ENCODE assay signal across 32 cellular contexts in genomic region chr2:42762155-42762554, GRCh38. TPM values are rescaled to one million over a fixed set of nuclear protein-coding genes. Genes with fewer than 3 reads are reported as not detected.
"Had no signal": no experiment of that assay in that cellular context is flagged by ENCODE, and none has a peak within 500 bp of the region (broad histone marks: within the 10 kb centered on the region; RNA-seq: fewer than 3 reads in every experiment).

No MANE protein-coding gene starts in this region.

- H3K27me3 ChIP-seq: esophagus squamous epithelium, heart right ventricle, left lung, neural progenitor cell, ovary, spleen, suprapubic skin, transverse colon, upper lobe of right lung, vagina had no signal

- FAIRE-seq: endometrium, islet of Langerhans had no signal

- H3K4me3 Mint-ChIP-seq: nephron; neural progenitor cell; stimulated activated naive CD8-positive, alpha-beta T cell treated with anti-CD3 and anti-CD28 coated beads, Interleukin-15, amount 100 ng/mL, for 72 hours had no signal

- H3K9me3 ChIP-seq: esophagus squamous epithelium, heart right ventricle, left lung, ovary, psoas muscle, spleen, suprapubic skin, transverse colon, upper lobe of right lung, vagina had no signal

- H3K27ac ChIP-seq: coronary artery, esophagus squamous epithelium, heart right ventricle, left lung, neural progenitor cell, ovary, psoas muscle, skin epidermis, suprapubic skin, transverse colon, upper lobe of right lung, vagina had no signal

- H3K9me3 Mint-ChIP-seq: naive B cell; nephron; neural progenitor cell; stimulated activated naive CD8-positive, alpha-beta T cell treated with anti-CD3 and anti-CD28 coated beads, Interleukin-15, amount 100 ng/mL, for 72 hours had no signal

- H2AFZ ChIP-seq: neural progenitor cell had no signal

- H3K4me3 ChIP-seq: coronary artery, esophagus squamous epithelium, left lung, neural progenitor cell, ovary, psoas muscle, skin epidermis, suprapubic skin, transverse colon, upper lobe of right lung, vagina had no signal

- DNase-seq: dermis blood vessel endothelial cell; effector memory CD4-positive, alpha-beta T cell; erythroblast; esophagus squamous epithelium; foreskin melanocyte; glutamatergic neuron; heart right ventricle; hippocampal formation; left cardiac atrium; left lung; mammary epithelial cell; mesendoderm; midbrain; naive B cell; nucleus accumbens; ovary; psoas muscle; spleen; stimulated activated CD4-positive, alpha-beta T cell treated with anti-CD3 and anti-CD28 coated beads, Interleukin-2, amount 100 ng/mL, for 48 hours; stimulated activated naive CD4-positive, alpha-beta T cell; stimulated activated naive CD8-positive, alpha-beta T cell treated with anti-CD3 and anti-CD28 coated beads, Interleukin-15, amount 100 ng/mL, for 72 hours; transverse colon; upper lobe of right lung had no signal

- H3K4me2 ChIP-seq: neural progenitor cell had no signal

- H3K27me3 Mint-ChIP-seq: naive B cell; stimulated activated naive CD8-positive, alpha-beta T cell treated with anti-CD3 and anti-CD28 coated beads, Interleukin-15, amount 100 ng/mL, for 72 hours had no signal

- ATAC-seq: heart right ventricle, left cardiac atrium, left lung, right cardiac atrium had no signal

- H3K27ac Mint-ChIP-seq: naive B cell, nephron had no signal

- H3K36me3 ChIP-seq: heart right ventricle, left lung, neural progenitor cell, ovary, transverse colon, upper lobe of right lung, vagina had no signal

- H3K4me1 ChIP-seq: esophagus squamous epithelium, neural progenitor cell, psoas muscle, suprapubic skin, transverse colon, upper lobe of right lung, vagina had no signal

- H3K9ac ChIP-seq: neural progenitor cell had no signal

RNA-seq across cellular contexts. Expression of gene OXER1, which starts 1.8 kb away (rescaled TPM):
- total RNA-seq: dermis blood vessel endothelial cell had no signal
- polyA plus RNA-seq: mammary epithelial cell had no signal

RNA-seq across cellular contexts. Expression of gene HAAO, which starts 30.2 kb away (rescaled TPM):
- total RNA-seq: dermis blood vessel endothelial cell had no signal
- polyA plus RNA-seq: mammary epithelial cell had no signal
